In genomic region chr10:5105626-5106025, GRCh38 we compare ENCODE assay signal across 1 cellular context.
A peak's percentile ranks its signal among the peaks of the same experiment; 100 is the strongest.
TF ChIP-seq lines count a peak whose summit lies in the region.

No MANE protein-coding gene starts in this region.

TF ChIP-seq in HepG2, 621 proteins besides CTCF, POLR2A, EP300 and RAD21:
- no peak for TF ChIP-seq ZNF512B (CRISPR knock-in tag; IDR thresholded peaks at IDR 0.05; ENCODE audit: borderline replicate concordance)
- TF ChIP-seq FOSL2 (CRISPR knock-in tag; IDR thresholded peaks at IDR 0.05): 0 out of 2 replicates have a peak, but pooled peaks have one; percentile 27
- TF ChIP-seq PHF5A (CRISPR knock-in tag; IDR thresholded peaks at IDR 0.05; ENCODE audit: low read depth, unreplicated experiment): no peak
- TF ChIP-seq HMGA1 (CRISPR knock-in tag; conservative IDR thresholded peaks at IDR 0.05): no peak
- TF ChIP-seq ZNF644 (CRISPR knock-in tag; IDR thresholded peaks at IDR 0.05; ENCODE audit: low read depth): 0 out of 2 replicates have a peak, but pooled peaks have one; percentile 15
- TF ChIP-seq RXRB (CRISPR knock-in tag; IDR thresholded peaks at IDR 0.05; ENCODE audit: borderline replicate concordance): peak; percentile 16; the same call in 1 of the 2 replicates
- no peak for TF ChIP-seq PCBP1 (IDR thresholded peaks at IDR 0.05; ENCODE audit: borderline replicate concordance, low read depth, low read length)
- TF ChIP-seq ATF6 (CRISPR knock-in tag; conservative IDR thresholded peaks at IDR 0.05): no peak
- no peak for TF ChIP-seq ZNF564 (CRISPR knock-in tag; IDR thresholded peaks at IDR 0.05)
TF ChIP-seq in HepG2: peak in this region for 3.
